ENCODE assay signal across 31 cellular contexts in the genomic region with DNA sequence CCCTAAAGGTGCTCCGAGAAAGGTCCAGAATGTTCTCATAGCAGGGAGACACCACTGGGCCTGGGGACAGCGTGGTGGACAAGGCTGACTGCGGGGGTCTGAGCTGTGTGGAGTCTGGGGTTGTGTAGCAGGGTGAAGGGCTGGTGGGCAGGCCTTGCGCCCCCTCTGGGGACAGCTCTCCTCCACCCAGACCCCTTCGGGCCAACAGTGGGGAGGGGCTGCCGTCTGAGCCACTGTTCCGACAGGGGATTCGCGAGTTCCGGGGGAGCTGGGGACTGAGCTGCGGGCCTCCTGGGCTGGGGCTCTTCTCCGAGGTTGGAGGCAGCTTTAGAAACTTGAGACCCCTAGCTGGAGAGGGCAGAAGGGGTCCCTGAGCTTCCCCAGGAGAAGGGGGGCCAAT.
"Had no signal": no experiment of that assay in that cellular context is flagged by ENCODE, and none has a peak within 500 bp of the region (broad histone marks: within the 10 kb centered on the region; RNA-seq: fewer than 3 reads in every experiment).

No MANE protein-coding gene starts in this region.

- ATAC-seq: heart right ventricle; left colon; left ventricle myocardium superior; mucosa of descending colon; natural killer cell treated with Interleukin-12 subunit alpha and Interleukin-12 subunit beta and Interleukin-15 and Interleukin-18, amount 100 ng/mL, for 72 hours; stimulated activated effector memory CD8-positive, alpha-beta T cell treated with anti-CD3 and anti-CD28 coated beads, Interleukin-12 subunit alpha, Interleukin-12 subunit beta, amount 100 ng/mL, for 72 hours had no signal

- H3K9me3 ChIP-seq: esophagus squamous epithelium, heart right ventricle, mucosa of descending colon, prostate gland, right atrium auricular region, stomach, thyroid gland had no signal

- H3K27ac Mint-ChIP-seq: memory B cell; mesothelial cell of epicardium; naive B cell; natural killer cell treated with Interleukin-12 subunit alpha and Interleukin-12 subunit beta and Interleukin-15 and Interleukin-18, amount 100 ng/mL, for 72 hours; stimulated activated effector memory CD8-positive, alpha-beta T cell treated with anti-CD3 and anti-CD28 coated beads, Interleukin-12 subunit alpha, Interleukin-12 subunit beta, amount 100 ng/mL, for 72 hours had no signal

- H3K27me3 Mint-ChIP-seq: central memory CD8-positive, alpha-beta T cell; memory B cell; naive B cell; natural killer cell treated with Interleukin-12 subunit alpha and Interleukin-12 subunit beta and Interleukin-15 and Interleukin-18, amount 100 ng/mL, for 72 hours had no signal

- H3K4me3 ChIP-seq: coronary artery, esophagus squamous epithelium, heart right ventricle, lung, mucosa of descending colon, prostate gland, right atrium auricular region, skin epidermis, stomach, thyroid gland had no signal

- H3K9me3 Mint-ChIP-seq: central memory CD8-positive, alpha-beta T cell; memory B cell; mesothelial cell of epicardium; naive B cell; natural killer cell treated with Interleukin-12 subunit alpha and Interleukin-12 subunit beta and Interleukin-15 and Interleukin-18, amount 100 ng/mL, for 72 hours; neural crest cell; stimulated activated effector memory CD8-positive, alpha-beta T cell treated with anti-CD3 and anti-CD28 coated beads, Interleukin-12 subunit alpha, Interleukin-12 subunit beta, amount 100 ng/mL, for 72 hours had no signal

- H3K4me1 ChIP-seq: esophagus squamous epithelium, parathyroid adenoma, prostate gland, stomach, thyroid gland had no signal

- H3K4me3 Mint-ChIP-seq: central memory CD8-positive, alpha-beta T cell; memory B cell; mesothelial cell of epicardium; naive B cell; natural killer cell treated with Interleukin-12 subunit alpha and Interleukin-12 subunit beta and Interleukin-15 and Interleukin-18, amount 100 ng/mL, for 72 hours; neural crest cell; stimulated activated effector memory CD8-positive, alpha-beta T cell treated with anti-CD3 and anti-CD28 coated beads, Interleukin-12 subunit alpha, Interleukin-12 subunit beta, amount 100 ng/mL, for 72 hours had no signal

- H3K27ac ChIP-seq: coronary artery, esophagus squamous epithelium, parathyroid adenoma, prostate gland, right atrium auricular region, thyroid gland had no signal

- H3K4me1 Mint-ChIP-seq: central memory CD8-positive, alpha-beta T cell; memory B cell; mesothelial cell of epicardium; naive B cell; neural crest cell; stimulated activated effector memory CD8-positive, alpha-beta T cell treated with anti-CD3 and anti-CD28 coated beads, Interleukin-12 subunit alpha, Interleukin-12 subunit beta, amount 100 ng/mL, for 72 hours had no signal

- DNase-seq: dermis blood vessel endothelial cell; effector memory CD4-positive, alpha-beta T cell; erythroblast; esophagus squamous epithelium; foreskin melanocyte; glutamatergic neuron; heart right ventricle; hippocampal formation; left colon; left ventricle myocardium superior; mucosa of descending colon; naive B cell; stimulated activated CD4-positive, alpha-beta T cell treated with anti-CD3 and anti-CD28 coated beads, Interleukin-12 subunit alpha, Interleukin-12 subunit beta, amount 100 ng/mL, for 4 hours; stimulated activated CD4-positive, alpha-beta T cell treated with anti-CD3 and anti-CD28 coated beads, Interleukin-1b, Interleukin-23, amount 100 ng/mL, for 48 hours; stimulated activated CD4-positive, alpha-beta T cell treated with anti-CD3 and anti-CD28 coated beads, Interleukin-4, amount 100 ng/mL, for 1 hour; stimulated activated naive CD4-positive, alpha-beta T cell treated with Interleukin-2 at 50 U/mL for 16 hours; stomach; thyroid gland; trophoblast cell had no signal

- H3K36me3 Mint-ChIP-seq: natural killer cell treated with Interleukin-12 subunit alpha and Interleukin-12 subunit beta and Interleukin-15 and Interleukin-18, amount 100 ng/mL, for 72 hours; stimulated activated effector memory CD8-positive, alpha-beta T cell treated with anti-CD3 and anti-CD28 coated beads, Interleukin-12 subunit alpha, Interleukin-12 subunit beta, amount 100 ng/mL, for 72 hours had no signal

- H3K27me3 ChIP-seq: esophagus squamous epithelium, heart right ventricle, right atrium auricular region, stomach, thyroid gland had no signal

- H3K36me3 ChIP-seq: prostate gland had no signal
